In genomic region chr12:14937014-14937413, GRCh38 we compare ENCODE assay signal across 22 cellular contexts. TPM values are rescaled to one million over a fixed set of nuclear protein-coding genes. Genes with fewer than 3 reads are reported as not detected.
DNase-seq lines count a peak whose midpoint lies in the region; ATAC-seq and TF ChIP-seq lines count a peak whose summit lies in the region.
"Had no signal": no experiment of that assay in that cellular context is flagged by ENCODE, and none has a peak within 500 bp of the region (broad histone marks: within the 10 kb centered on the region; RNA-seq: fewer than 3 reads in every experiment).

No MANE protein-coding gene starts in this region.

- peaks cover 18% of the 10 kb centered on the region for H3K4me1 Mint-ChIP-seq in activated T-helper 17 cell treated with anti-CD3 and anti-CD28 coated beads, Interleukin-2, amount 50 U/mL, for 72 hours

- peak overlapping the region; percentile 53 for H3K27ac Mint-ChIP-seq in activated T-helper 17 cell treated with anti-CD3 and anti-CD28 coated beads, Interleukin-2, amount 50 U/mL, for 72 hours
- H3K27ac Mint-ChIP-seq: progenitor cell of endocrine pancreas had no signal

- no peaks in the 10 kb centered on the region for H3K9me3 Mint-ChIP-seq in activated T-helper 17 cell treated with anti-CD3 and anti-CD28 coated beads, Interleukin-2, amount 50 U/mL, for 72 hours

- peaks cover 87% of the 10 kb centered on the region for H3K36me3 Mint-ChIP-seq in activated T-helper 17 cell treated with anti-CD3 and anti-CD28 coated beads, Interleukin-2, amount 50 U/mL, for 72 hours (ENCODE audit: low read depth)

- no peak overlapping the region for H3K4me3 ChIP-seq in cardiac muscle cell
- H3K4me3 ChIP-seq: A549, lung, PC-9, SJSA1, upper lobe of right lung had no signal

- no peaks in the 10 kb centered on the region for H3K36me3 ChIP-seq in cardiac muscle cell
- H3K36me3 ChIP-seq: SJSA1 had no signal

- DNase-seq in cardiac muscle cell (ENCODE audit: low read depth in 1 of 2, low spot score in 1 of 2) (peak in 1 of 2 donors; percentile 42), cardiac septum (ENCODE audit: low spot score) (no peak), left kidney (ENCODE audit: low read depth, low spot score) (peak; percentile 42), NCI-H2227 (lab: John Stamatoyannopoulos, UW; ENCODE audit: unreplicated experiment) (no peak), NCI-H1930 (lab: John Stamatoyannopoulos, UW) (no peak)
- DNase-seq: activated CD4-positive, alpha-beta T cell treated with anti-CD3 and anti-CD28 coated beads for 4 hours; activated CD8-positive, alpha-beta memory T cell treated with anti-CD3 and anti-CD28 coated beads, Interleukin-2, amount 50 U/mL, for 4 hours; activated gamma-delta T cell treated with Interleukin-2 at 50 U/mL for 16 hours; aorta; naive B cell; NCI-H1694; NCI-H2227 treated with DMSO at 0.1 percent for 48 hours; PC-9; stimulated activated CD4-positive, alpha-beta T cell treated with anti-CD3 and anti-CD28 coated beads, Interleukin-2, amount 100 ng/mL, for 24 hours; upper lobe of right lung had no signal

- no peak for ATAC-seq in activated T-helper 17 cell treated with anti-CD3 and anti-CD28 coated beads, Interleukin-2, amount 50 U/mL, for 72 hours (replicated peaks)
- no peak for ATAC-seq in GM19395 (IDR thresholded peaks at IDR 0.05; ENCODE audit: unreplicated experiment)
- ATAC-seq in GM21526 (IDR thresholded peaks at IDR 0.05; ENCODE audit: low FRiP score, unreplicated experiment) = no peak

- no peak overlapping the region for H3K4me3 Mint-ChIP-seq in activated T-helper 17 cell treated with anti-CD3 and anti-CD28 coated beads, Interleukin-2, amount 50 U/mL, for 72 hours

- TF ChIP-seq CTCF in cardiac muscle cell (IDR thresholded peaks at IDR 0.05; ENCODE audit: low read depth, low read length) = peak; percentile 33

- no peaks in the 10 kb centered on the region for H3K27me3 ChIP-seq in cardiac muscle cell
- H3K27me3 ChIP-seq: SJSA1, upper lobe of right lung had no signal

- no peaks in the 10 kb centered on the region for H3K4me1 ChIP-seq in cardiac muscle cell (ENCODE audit: low read depth)
- H3K4me1 ChIP-seq: A549, upper lobe of right lung had no signal

- no peak overlapping the region for H3K27ac ChIP-seq in cardiac muscle cell
- H3K27ac ChIP-seq: A549, PC-9, SJSA1, upper lobe of right lung had no signal

- intact Hi-C loops in cardiac septum (cut with DNase I) = no loop called here

- H3K9me3 ChIP-seq in cardiac muscle cell (ENCODE audit: low read depth) = no peaks in the 10 kb centered on the region
- H3K9me3 ChIP-seq: A549, SJSA1, upper lobe of right lung had no signal

- H3K27me3 Mint-ChIP-seq in activated T-helper 17 cell treated with anti-CD3 and anti-CD28 coated beads, Interleukin-2, amount 50 U/mL, for 72 hours = no peaks in the 10 kb centered on the region
- H3K27me3 Mint-ChIP-seq: naive B cell, progenitor cell of endocrine pancreas had no signal

RNA-seq across cellular contexts. Expression of gene ERP27, which starts 1.3 kb away (rescaled TPM):
- total RNA-seq in cardiac muscle cell (not detected in 2 replicates), cardiac septum (0.11 TPM)
- not detected in 2 replicates for polyA plus RNA-seq in cardiac muscle cell
- total RNA-seq in activated T-helper 17 cell treated with anti-CD3 and anti-CD28 coated beads, Interleukin-2, amount 50 U/mL, for 72 hours = 1 to 10 TPM; 5.2 to 9.4 TPM
- total RNA-seq: SJSA1 had no signal

RNA-seq across cellular contexts. Expression of gene ARHGDIB, which starts 24.4 kb away (rescaled TPM):
- total RNA-seq in cardiac muscle cell (3.8 and 8.2 TPM in 2 replicates), cardiac septum (45.1 TPM)
- 6.5 and 6.7 TPM in 2 replicates for polyA plus RNA-seq in cardiac muscle cell
- total RNA-seq in activated T-helper 17 cell treated with anti-CD3 and anti-CD28 coated beads, Interleukin-2, amount 50 U/mL, for 72 hours = 100 to 1,000 TPM; 691 to 930 TPM

RNA-seq across cellular contexts. Expression of gene PDE6H, which starts 35.8 kb away (rescaled TPM):
- total RNA-seq in cardiac muscle cell (not detected in 2 replicates), cardiac septum (not detected)
- polyA plus RNA-seq in cardiac muscle cell = not detected in 2 replicates
- not detected for total RNA-seq in activated T-helper 17 cell treated with anti-CD3 and anti-CD28 coated beads, Interleukin-2, amount 50 U/mL, for 72 hours
- total RNA-seq: aorta, PC-9, progenitor cell of endocrine pancreas, SJSA1, upper lobe of right lung had no signal
- polyA plus RNA-seq: A549, aorta had no signal

RNA-seq across cellular contexts. Expression of gene MGP, which starts 51.4 kb away (rescaled TPM):
- total RNA-seq in cardiac muscle cell (1.4 TPM in 1 of 2 replicates, not detected in the other), cardiac septum (677 TPM)
- polyA plus RNA-seq in cardiac muscle cell = 1.1 TPM in 1 of 2 replicates, not detected in the other
- under 1 TPM in 1 of 2 donors, not detected in 1; 0.74 TPM for total RNA-seq in activated T-helper 17 cell treated with anti-CD3 and anti-CD28 coated beads, Interleukin-2, amount 50 U/mL, for 72 hours
- total RNA-seq: progenitor cell of endocrine pancreas, SJSA1 had no signal

Comparison
In these comparisons a context has a peak if more than half of its experiments do, and no peak if none do; other contexts are left out.
1. RNA of gene ARHGDIB, which starts 24.4 kb away (total RNA-seq): 691 to 930 TPM in activated T-helper 17 cell treated with anti-CD3 and anti-CD28 coated beads, Interleukin-2, amount 50 U/mL, for 72 hours; 45.1 TPM in cardiac septum (single experiment) and 3.8 to 8.2 TPM in cardiac muscle cell; every median in the first group is over 10 times any median in the second.